10 cellular contexts compared by ENCODE assay signal in genomic region chr6:26028212-26028752, GRCh38. TPM values are rescaled to one million over a fixed set of nuclear protein-coding genes. Genes with fewer than 3 reads are reported as not detected.
A peak's percentile ranks its signal among the peaks of the same experiment; 100 is the strongest.
DNase-seq lines count a peak whose midpoint lies in the region; ATAC-seq, FAIRE-seq and TF ChIP-seq lines count a peak whose summit lies in the region.
"Had no signal": no experiment of that assay in that cellular context is flagged by ENCODE, and none has a peak within 500 bp of the region (broad histone marks: within the 10 kb centered on the region; RNA-seq: fewer than 3 reads in every experiment).

No MANE protein-coding gene starts in this region.

- no peaks in the 10 kb centered on the region for H3K27me3 Mint-ChIP-seq in activated naive CD4-positive, alpha-beta T cell treated with anti-CD3 and anti-CD28 coated beads, Interleukin-2, amount 10 ng/mL, durations not matched to agents 7 days and 5 days

- H3K27me3 ChIP-seq in SJCRH30 (no peaks in the 10 kb centered on the region), esophagus muscularis mucosa (no peaks in the 10 kb centered on the region)

- no peaks in the 10 kb centered on the region for H3K9me3 ChIP-seq in SJCRH30 (replicated peaks)
- H3K9me3 ChIP-seq in esophagus muscularis mucosa, result no peaks in the 10 kb centered on the region
- no peaks in the 10 kb centered on the region for H3K9me3 ChIP-seq in kidney (ENCODE audit: control insufficient read depth in 1 of 2, low read length in 2 of 2)

- peak overlapping the region; percentile 77 for H3K4me3 Mint-ChIP-seq in activated naive CD4-positive, alpha-beta T cell treated with anti-CD3 and anti-CD28 coated beads, Interleukin-2, amount 10 ng/mL, durations not matched to agents 7 days and 5 days
- peak overlapping the region; percentile 75 for H3K4me3 Mint-ChIP-seq in stimulated activated effector memory CD8-positive, alpha-beta T cell treated with anti-CD3 and anti-CD28 coated beads, Interleukin-12 subunit alpha, Interleukin-12 subunit beta, amount 100 ng/mL, for 72 hours

- H3K4me1 Mint-ChIP-seq in activated naive CD4-positive, alpha-beta T cell treated with anti-CD3 and anti-CD28 coated beads, Interleukin-2, amount 10 ng/mL, durations not matched to agents 7 days and 5 days, result peaks cover 72% of the 10 kb centered on the region
- H3K4me1 Mint-ChIP-seq in stimulated activated effector memory CD8-positive, alpha-beta T cell treated with anti-CD3 and anti-CD28 coated beads, Interleukin-12 subunit alpha, Interleukin-12 subunit beta, amount 100 ng/mL, for 72 hours, result peaks cover 47% of the 10 kb centered on the region

- no peak overlapping the region for H3K9ac ChIP-seq in kidney (ENCODE audit: low read length in 2 of 2)

- DNase-seq in activated naive CD4-positive, alpha-beta T cell treated with anti-CD3 and anti-CD28 coated beads, Interleukin-2, amount 10 ng/mL, durations not matched to agents 7 days and 5 days, result no peak
- no peak for DNase-seq in activated naive CD4-positive, alpha-beta T cell treated with anti-CD3 and anti-CD28 coated beads, Interleukin-2, amount 50 U/mL, for 16 hours
- DNase-seq in SJCRH30, result no peak
- DNase-seq in esophagus muscularis mucosa (ENCODE audit: extremely low spot score), result no peak
- DNase-seq in stimulated activated effector memory CD8-positive, alpha-beta T cell treated with anti-CD3 and anti-CD28 coated beads, Interleukin-12 subunit alpha, Interleukin-12 subunit beta, amount 100 ng/mL, for 72 hours (ENCODE audit: low spot score in 2 of 2), result no peak
- no peak for DNase-seq in AG20443 (ENCODE audit: low spot score)
- no peak for DNase-seq in NCI-H2196 (lab: John Stamatoyannopoulos, UW; ENCODE audit: unreplicated experiment)
- no peak for DNase-seq in kidney
- DNase-seq: activated effector memory CD4-positive, alpha-beta T cell treated with anti-CD3 and anti-CD28 coated beads, Interleukin-2, amount 50 U/mL, for 16 hours; T1000 had no signal

- no peak for TF ChIP-seq EP300 in esophagus muscularis mucosa (IDR thresholded peaks at IDR 0.05)

- intact Hi-C loops in esophagus muscularis mucosa (cut with DNase I) (loop anchor here (10.0 kb wide), 1 partner anchor 1807 kb away; a partner anchor contains a TSS), kidney (cut with DNase I) (no loop called here)

- H3K4me3 ChIP-seq in SJCRH30 (no peak overlapping the region), esophagus muscularis mucosa (no peak overlapping the region), kidney (ENCODE audit: low read length in 2 of 2) (no peak overlapping the region)

- no peaks in the 10 kb centered on the region for H3K9me3 Mint-ChIP-seq in activated naive CD4-positive, alpha-beta T cell treated with anti-CD3 and anti-CD28 coated beads, Interleukin-2, amount 10 ng/mL, durations not matched to agents 7 days and 5 days
- no peaks in the 10 kb centered on the region for H3K9me3 Mint-ChIP-seq in stimulated activated effector memory CD8-positive, alpha-beta T cell treated with anti-CD3 and anti-CD28 coated beads, Interleukin-12 subunit alpha, Interleukin-12 subunit beta, amount 100 ng/mL, for 72 hours

- H3K27ac Mint-ChIP-seq in activated naive CD4-positive, alpha-beta T cell treated with anti-CD3 and anti-CD28 coated beads, Interleukin-2, amount 10 ng/mL, durations not matched to agents 7 days and 5 days, result peak overlapping the region; percentile 99
- peak overlapping the region; percentile 97 for H3K27ac Mint-ChIP-seq in stimulated activated effector memory CD8-positive, alpha-beta T cell treated with anti-CD3 and anti-CD28 coated beads, Interleukin-12 subunit alpha, Interleukin-12 subunit beta, amount 100 ng/mL, for 72 hours

- ATAC-seq in stimulated activated effector memory CD8-positive, alpha-beta T cell treated with anti-CD3 and anti-CD28 coated beads, Interleukin-12 subunit alpha, Interleukin-12 subunit beta, amount 100 ng/mL, for 72 hours, result no peak

- H3K36me3 ChIP-seq in SJCRH30 (no peaks in the 10 kb centered on the region), esophagus muscularis mucosa (no peaks in the 10 kb centered on the region), kidney (ENCODE audit: control insufficient read depth in 1 of 2, insufficient read depth in 2 of 2, low read length in 2 of 2) (no peaks in the 10 kb centered on the region)

- H3K4me1 ChIP-seq in SJCRH30, result no peaks in the 10 kb centered on the region
- peaks cover 24 to 53% (median 43%) of the 10 kb centered on the region in 4 donors for H3K4me1 ChIP-seq in esophagus muscularis mucosa
- peaks cover 14 to 20% of the 10 kb centered on the region in 2 donors for H3K4me1 ChIP-seq in kidney (ENCODE audit: control insufficient read depth in 1 of 2, insufficient read depth in 1 of 2, low read depth in 1 of 2, low read length in 2 of 2)

- CTCF ChIA-PET in activated naive CD4-positive, alpha-beta T cell treated with anti-CD3 and anti-CD28 coated beads, Interleukin-2, amount 10 ng/mL, durations not matched to agents 7 days and 5 days (lab: Charles Lee), result no interaction called here

- no peak for FAIRE-seq in kidney (lab: Jason Lieb, UNC)

- H3K27ac ChIP-seq in SJCRH30 (peak overlapping the region; percentile 75; the same call in 1 of the 2 replicates), esophagus muscularis mucosa (replicated peaks in 1 of 4) (peak overlapping the region in 3 of 4 donors; percentile 90 to 97 (median 95)), kidney (ENCODE audit: low read depth in 2 of 2, low read length in 2 of 2) (no peak overlapping the region)

- WGBS in esophagus muscularis mucosa, result 75% methylated on average over 6 of the region's 6 CpGs

- TF ChIP-seq CTCF in esophagus muscularis mucosa (IDR thresholded peaks at IDR 0.05) (no peak), kidney (IDR thresholded peaks at IDR 0.05; ENCODE audit: borderline replicate concordance, extremely low read depth, insufficient read depth) (no peak)

- TF ChIP-seq POLR2A in esophagus muscularis mucosa (IDR thresholded peaks at IDR 0.05; ENCODE audit: low read depth), result no peak

- H3K36me3 Mint-ChIP-seq in activated naive CD4-positive, alpha-beta T cell treated with anti-CD3 and anti-CD28 coated beads, Interleukin-2, amount 10 ng/mL, durations not matched to agents 7 days and 5 days, result peaks cover 4% of the 10 kb centered on the region
- H3K36me3 Mint-ChIP-seq in stimulated activated effector memory CD8-positive, alpha-beta T cell treated with anti-CD3 and anti-CD28 coated beads, Interleukin-12 subunit alpha, Interleukin-12 subunit beta, amount 100 ng/mL, for 72 hours, result peaks cover 43% of the 10 kb centered on the region

RNA-seq across cellular contexts. Expression of gene HFE, which starts 58.9 kb away (rescaled TPM):
- total RNA-seq in SJCRH30 (2014; rRNA removed; shearing (Covaris generic)), result 0.33 and 0.67 TPM in 2 replicates
- total RNA-seq in esophagus muscularis mucosa (1 to 10 TPM; 3.0 to 9.9 (median 6.5) TPM), kidney (10.6 TPM)
- polyA plus RNA-seq in kidney (ENCODE audit: insufficient read depth, low read depth, low replicate concordance), result 6.3 TPM

Comparison
In these comparisons a context has a peak if more than half of its experiments do, and no peak if none do; other contexts are left out.
1. H3K27ac ChIP-seq: peak in SJCRH30 (single experiment) and esophagus muscularis mucosa (3 of 4); none in kidney (0 of 2).